ENCODE assay signal across 8 cellular contexts in the genomic region with DNA sequence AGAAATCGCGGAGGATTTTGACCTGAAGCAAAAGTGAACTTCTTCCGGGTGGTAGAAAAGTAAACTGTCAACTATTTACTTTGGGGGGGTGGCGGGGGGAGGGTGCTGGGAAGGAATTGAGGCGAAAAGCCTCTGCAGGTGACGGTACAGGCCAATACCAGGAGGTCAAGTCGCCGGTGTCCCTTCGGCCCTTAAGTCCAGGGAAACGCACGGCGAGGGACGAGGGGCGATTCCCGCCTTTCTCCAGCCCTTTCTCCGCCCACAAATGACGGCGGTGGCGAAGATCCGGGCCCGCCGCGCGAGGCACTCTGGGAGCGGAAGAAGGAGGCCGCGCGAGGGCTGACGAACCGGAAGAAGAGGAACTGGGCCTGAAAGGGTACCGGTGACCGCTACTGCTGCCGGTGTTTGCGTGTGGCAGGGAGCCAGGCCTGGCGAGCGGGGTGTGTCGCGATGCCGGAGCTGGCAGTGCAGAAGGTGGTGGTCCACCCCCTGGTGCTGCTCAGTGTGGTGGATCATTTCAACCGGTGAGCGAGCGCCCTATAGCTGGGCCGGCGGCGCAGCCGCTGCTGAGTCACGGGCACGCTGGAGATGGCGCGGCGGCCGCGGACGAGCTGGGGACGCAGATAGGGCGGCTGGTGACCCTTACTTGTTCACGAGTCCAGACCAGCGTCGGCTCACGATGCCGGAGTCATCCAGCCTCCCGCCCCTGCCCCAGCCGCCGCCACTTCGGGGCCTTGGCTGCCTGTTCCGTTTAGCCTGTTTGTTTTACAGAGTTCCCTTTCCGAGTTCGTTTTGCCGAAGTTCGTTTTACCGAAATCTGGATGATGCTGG. TPM values are rescaled to one million over a fixed set of nuclear protein-coding genes. Genes with fewer than 3 reads are reported as not detected.
A peak's percentile ranks its signal among the peaks of the same experiment; 100 is the strongest.
DNase-seq lines count a peak whose midpoint lies in the region; TF ChIP-seq lines count a peak whose summit lies in the region.

A gene (plus strand): TSS at position 350 of the 831 bp plus-strand sequence. CDS start 101 bp downstream, at position 451.

- TF ChIP-seq CTCF in MM.1S (IDR thresholded peaks at IDR 0.05; ENCODE audit: low read length) = no peak
- no peak for TF ChIP-seq CTCF in foreskin fibroblast (IDR thresholded peaks at IDR 0.05; ENCODE audit: low read depth, low read length)
- no peak for TF ChIP-seq CTCF in neural crest cell (conservative IDR thresholded peaks at IDR 0.05)
- no peak for TF ChIP-seq CTCF in stomach (IDR thresholded peaks at IDR 0.05)

- peak within 1 kb of the TSS; percentile 98 for H3K4me3 Mint-ChIP-seq in neural crest cell

- H2AFZ ChIP-seq in MM.1S (ENCODE audit: low read length) = peak within 1 kb of the TSS; percentile 55

- H3K4me1 Mint-ChIP-seq in neural crest cell = peaks cover 17% of the 10 kb centered on the region

- no peaks in the 10 kb centered on the region for H3K27me3 Mint-ChIP-seq in neural crest cell (ENCODE audit: low read depth)

- H3K27ac ChIP-seq in MM.1S (ENCODE audit: low read length) (peak within 1 kb of the TSS; percentile 90), SJCRH30 (peak within 1 kb of the TSS; percentile 85), stomach (peak within 1 kb of the TSS; percentile 95 to 100 (median 97))

- H3K36me3 Mint-ChIP-seq in neural crest cell (ENCODE audit: low read depth) = peaks cover 14% of the 10 kb centered on the region

- H3K27me3 ChIP-seq in MM.1S (replicated peaks; ENCODE audit: insufficient read depth, low read length) = no peaks in the 10 kb centered on the region
- H3K27me3 ChIP-seq in SJCRH30 = no peaks in the 10 kb centered on the region
- no peaks in the 10 kb centered on the region for H3K27me3 ChIP-seq in stomach

- H3F3A ChIP-seq in MM.1S (ENCODE audit: insufficient read depth, low read length) = peaks cover 4% of the 10 kb centered on the region; the same call in 1 of the 2 replicates

- H3K9me3 ChIP-seq in MM.1S (replicated peaks; ENCODE audit: insufficient read depth, low read length) (no peaks in the 10 kb centered on the region), SJCRH30 (replicated peaks) (no peaks in the 10 kb centered on the region), stomach (peaks cover under 1 to 5% (median 3%) of the 10 kb centered on the region in 4 donors)

- peak within 1 kb of the TSS; percentile 89 for H3K4me3 ChIP-seq in MM.1S (ENCODE audit: low read length)
- H3K4me3 ChIP-seq in SJCRH30 = peak within 1 kb of the TSS; percentile 77
- H3K4me3 ChIP-seq in foreskin fibroblast (ENCODE audit: low read depth in 1 of 2, low read length in 2 of 2) = peak within 1 kb of the TSS; percentile 76 to 91
- peak within 1 kb of the TSS; percentile 84 to 95 (median 89) for H3K4me3 ChIP-seq in stomach

- H3K79me2 ChIP-seq in MM.1S (ENCODE audit: low read length) = peaks cover 48% of the 10 kb centered on the region

- WGBS in stomach, 5 donors = 0% methylated on average over 55 to 71 of the region's 71 CpGs

- peak; percentile 60 for DNase-seq in GDM1 (lab: John Stamatoyannopoulos, UW)
- peak; percentile 89 for DNase-seq in HCEC 1CT
- DNase-seq in MM.1S = peak; percentile 82
- peak; percentile 78 to 83 for DNase-seq in SJCRH30
- DNase-seq in activated gamma-delta T cell treated with anti-CD3 and anti-CD28 coated beads, Interleukin-2, amount 50 U/mL, for 16 hours (ENCODE audit: low read depth) = peak; percentile 75
- peak; percentile 88 to 96 for DNase-seq in foreskin fibroblast
- DNase-seq in neural crest cell (ENCODE audit: low read depth, low spot score) = peak; percentile 87
- DNase-seq in stomach = peak; percentile 93

- TF ChIP-seq EP300 in stomach (IDR thresholded peaks at IDR 0.05) = no peak

- H4K20me1 ChIP-seq in MM.1S (ENCODE audit: insufficient read depth, low read length) = no peaks in the 10 kb centered on the region

- peak within 1 kb of the TSS; percentile 95 for H3K9ac ChIP-seq in MM.1S (ENCODE audit: low read length)

- intact Hi-C loops in stomach (cut with DNase I; ENCODE audit: low total_unique reads) = no loop called here

- no peaks in the 10 kb centered on the region for H3K4me1 ChIP-seq in MM.1S (ENCODE audit: low read length)
- no peaks in the 10 kb centered on the region for H3K4me1 ChIP-seq in SJCRH30
- H3K4me1 ChIP-seq in stomach = peaks cover 24 to 39% (median 34%) of the 10 kb centered on the region in 4 donors

- H3K9me3 Mint-ChIP-seq in neural crest cell = peaks cover 8% of the 10 kb centered on the region

- peak in 2 of 4 donors; percentile 35 to 77 for TF ChIP-seq POLR2A in stomach (IDR thresholded peaks at IDR 0.05)

- peak within 1 kb of the TSS; percentile 99 for H3K27ac Mint-ChIP-seq in neural crest cell (ENCODE audit: unreplicated experiment)

- H3K36me3 ChIP-seq in MM.1S (replicated peaks; ENCODE audit: insufficient read depth, low read length) = no peaks in the 10 kb centered on the region
- peaks cover 21% of the 10 kb centered on the region for H3K36me3 ChIP-seq in SJCRH30
- H3K36me3 ChIP-seq in stomach = peaks cover 18 to 42% (median 33%) of the 10 kb centered on the region in 4 donors

- H3K9me2 ChIP-seq in MM.1S (replicated peaks; ENCODE audit: insufficient read depth, low read length) = no peaks in the 10 kb centered on the region

- H3K4me2 ChIP-seq in MM.1S (ENCODE audit: low read depth, low read length) = peak within 1 kb of the TSS; percentile 68

RNA-seq across cellular contexts. Expression of the gene that starts here (rescaled TPM):
- total RNA-seq in SJCRH30 (2014; rRNA removed; shearing (Covaris generic)) = 50.0 and 59.8 TPM in 2 replicates
- total RNA-seq in neural crest cell (114 and 119 TPM in 2 replicates), stomach (10 to 100 TPM in 4 of 5 donors, 1 to 10 TPM in 1; 9.3 to 93.1 (median 35.5) TPM)
- 10 to 100 TPM; 42.9 to 67.4 (median 55.0) TPM for polyA plus RNA-seq in stomach

Comparison
In these comparisons a context has a peak if more than half of its experiments do, and no peak if none do; other contexts are left out.
1. Peak in every context shown above with its lines: DNase-seq, H3K4me3 ChIP-seq and H3K27ac ChIP-seq.